ENCODE assay signal across 8 cellular contexts in genomic region chr5:111512026-111512405, GRCh38. TPM values are rescaled to one million over a fixed set of nuclear protein-coding genes. Genes with fewer than 3 reads are reported as not detected.
DNase-seq lines count a peak whose midpoint lies in the region; ATAC-seq and TF ChIP-seq lines count a peak whose summit lies in the region.

No MANE protein-coding gene starts in this region.

- no peak overlapping the region for H2BK120ac ChIP-seq in H9 (ENCODE audit: low read depth, low read length, poor library complexity, severe bottlenecking)

- H3K79me1 ChIP-seq in H9 (ENCODE audit: insufficient read depth, low read depth, low read length, poor library complexity, severe bottlenecking): no peaks in the 10 kb centered on the region

- H3K27me3 ChIP-seq in H9 (ENCODE audit: insufficient read depth, low read length) (no peaks in the 10 kb centered on the region), lung (ENCODE audit: control insufficient read depth, insufficient read depth) (no peaks in the 10 kb centered on the region), upper lobe of left lung (no peaks in the 10 kb centered on the region)

- H3K4me3 Mint-ChIP-seq in H9 (peak overlapping the region; percentile 85 to 96), chondrocyte (ENCODE audit: unreplicated experiment) (peak overlapping the region; percentile 89)

- H3K4me2 ChIP-seq in H9 (ENCODE audit: insufficient read depth, insufficient read length, low read length): peak overlapping the region; percentile 81

- H3K36me3 ChIP-seq in ES-I3 (ENCODE audit: insufficient read depth, low read length) (no peaks in the 10 kb centered on the region), lung (ENCODE audit: control insufficient read depth in 2 of 2, insufficient read depth in 2 of 2, low read length in 2 of 2) (no peaks in the 10 kb centered on the region), upper lobe of left lung (no peaks in the 10 kb centered on the region)

- H3K4me3 ChIP-seq in lung (peak overlapping the region; percentile 72), upper lobe of left lung (peak overlapping the region; percentile 75 to 90 (median 87))

- H4K8ac ChIP-seq in H9 (replicated peaks; ENCODE audit: insufficient read length, low read depth, low read length): no peak overlapping the region

- TF ChIP-seq EP300 in upper lobe of left lung (IDR thresholded peaks at IDR 0.05): no peak

- no peak overlapping the region for H2BK20ac ChIP-seq in H9 (ENCODE audit: low read depth, low read length, poor library complexity, severe bottlenecking)

- no peak for TF ChIP-seq POLR2A in upper lobe of left lung (IDR thresholded peaks at IDR 0.05)

- H3K27ac Mint-ChIP-seq in H9: peak overlapping the region; percentile 93 to 99 (median 96)
- peak overlapping the region; percentile 96 for H3K27ac Mint-ChIP-seq in chondrocyte (ENCODE audit: unreplicated experiment)

- WGBS in H9 (ENCODE audit: extremely low coverage, insufficient read length, low lambda C conversion rate): no CpG with 5 or more reads among the region's 25 CpGs
- 0% methylated on average over 25 of the region's 25 CpGs for WGBS in lung, 2 donors
- 0% methylated on average over 8 to 18 of the region's 25 CpGs for WGBS in upper lobe of left lung, 2 donors

- H3K4me1 ChIP-seq in ES-I3 (ENCODE audit: insufficient read depth, low read length) (no peaks in the 10 kb centered on the region), H9 (ENCODE audit: insufficient read depth, low read length) (peaks cover 2% of the 10 kb centered on the region; the same call in 1 of the 2 replicates), lung (ENCODE audit: control insufficient read depth in 2 of 2, insufficient read depth in 2 of 2, low read length in 2 of 2) (peaks cover 0 to 16% of the 10 kb centered on the region in 2 donors), upper lobe of left lung (peaks cover 6 to 42% (median 23%) of the 10 kb centered on the region in 4 donors)

- H3K9ac ChIP-seq in ES-I3 (ENCODE audit: low read depth, low read length) (peak overlapping the region; percentile 90), H9 (ENCODE audit: extremely low read depth, insufficient read length, low read length) (peak overlapping the region; percentile 75)

- no peak overlapping the region for H2BK12ac ChIP-seq in H9 (ENCODE audit: insufficient read length, low read depth, low read length)

- H3K56ac ChIP-seq in H9 (ENCODE audit: insufficient read length, low read depth, low read length): no peak overlapping the region

- H3K23me2 ChIP-seq in H9 (ENCODE audit: insufficient read length, low read depth, low read length, poor library complexity, severe bottlenecking): no peaks in the 10 kb centered on the region

- TF ChIP-seq CTCF in H9 (conservative IDR thresholded peaks at IDR 0.05) (no peak), chondrocyte (IDR thresholded peaks at IDR 0.05) (no peak), lung (IDR thresholded peaks at IDR 0.05; ENCODE audit: control extremely low read depth, extremely low read depth) (no peak), upper lobe of left lung (IDR thresholded peaks at IDR 0.05) (no peak)

- no peak overlapping the region for H2AK5ac ChIP-seq in H9 (ENCODE audit: insufficient read length, low read length)

- H3K27ac ChIP-seq in H9 (ENCODE audit: insufficient read length, low read depth, low read length): peak overlapping the region; percentile 34
- peak overlapping the region; percentile 84 to 93 for H3K27ac ChIP-seq in lung (ENCODE audit: low read depth in 1 of 2, low read length in 1 of 2)
- H3K27ac ChIP-seq in upper lobe of left lung: peak overlapping the region; percentile 87 to 97 (median 91)

- H3K9me3 Mint-ChIP-seq in H9 (no peaks in the 10 kb centered on the region), chondrocyte (ENCODE audit: low read depth) (no peaks in the 10 kb centered on the region)

- peaks cover 45 to 57% of the 10 kb centered on the region in 2 experiments for H3K4me1 Mint-ChIP-seq in H9
- H3K4me1 Mint-ChIP-seq in chondrocyte (ENCODE audit: low read depth): peaks cover 59% of the 10 kb centered on the region

- H3K36me3 Mint-ChIP-seq in H9 (ENCODE audit: insufficient read depth in 1 of 3, low read depth in 3 of 3) (no peaks in the 10 kb centered on the region; a peak in 1 of 7 replicates), chondrocyte (ENCODE audit: low read depth) (no peaks in the 10 kb centered on the region)

- H3K18ac ChIP-seq in H9 (ENCODE audit: insufficient read length, low read depth, low read length): peak overlapping the region; percentile 66

- no peaks in the 10 kb centered on the region for H3K9me3 ChIP-seq in ES-I3 (ENCODE audit: control insufficient read depth, insufficient read depth, low read length)
- H3K9me3 ChIP-seq in H9 (ENCODE audit: control insufficient read depth, low read depth, low read length): no peaks in the 10 kb centered on the region
- H3K9me3 ChIP-seq in lung (ENCODE audit: control insufficient read depth in 2 of 2, insufficient read depth in 1 of 2, low read length in 1 of 2): no peaks in the 10 kb centered on the region
- no peaks in the 10 kb centered on the region for H3K9me3 ChIP-seq in upper lobe of left lung

- H3K23ac ChIP-seq in H9 (ENCODE audit: insufficient read length, low read depth, low read length): no peak overlapping the region

- no peak overlapping the region for H2BK15ac ChIP-seq in H9 (ENCODE audit: low read depth, low read length)

- H3K27me3 Mint-ChIP-seq in H9 (ENCODE audit: low read depth): no peaks in the 10 kb centered on the region
- no peaks in the 10 kb centered on the region for H3K27me3 Mint-ChIP-seq in chondrocyte (ENCODE audit: low read depth)

- ATAC-seq in lung (ENCODE audit: insufficient read depth, low FRiP score) (peak; percentile 24), upper lobe of left lung (ENCODE audit: low FRiP score in 2 of 2) (peak in 1 of 2 donors; percentile 45), HG03095 (IDR thresholded peaks at IDR 0.05; ENCODE audit: unreplicated experiment) (no peak)

- no peaks in the 10 kb centered on the region for H4K20me1 ChIP-seq in H9 (ENCODE audit: control insufficient read depth, insufficient read depth, insufficient read length)

- H3T11ph ChIP-seq in H9 (ENCODE audit: low read length): no peak overlapping the region

- H3K4ac ChIP-seq in H9 (ENCODE audit: low read depth, low read length): no peak overlapping the region

- no peak overlapping the region for H2BK5ac ChIP-seq in H9 (ENCODE audit: insufficient read length, low read length)

- H3K79me2 ChIP-seq in H9 (ENCODE audit: insufficient read depth, low read length): peaks cover 37% of the 10 kb centered on the region

- H4K5ac ChIP-seq in H9 (ENCODE audit: insufficient read length, low read depth, low read length): no peak overlapping the region

- H4K91ac ChIP-seq in H9 (ENCODE audit: insufficient read length, low read depth, low read length): no peak overlapping the region

- H3K14ac ChIP-seq in H9 (ENCODE audit: insufficient read depth, low read length): peak overlapping the region; percentile 83

- H2AFZ ChIP-seq in H9 (ENCODE audit: low read length): no peak overlapping the region

- no peak for DNase-seq in H9
- peak; percentile 12 for DNase-seq in NCI-H226
- DNase-seq in chondrocyte (ENCODE audit: low spot score): no peak
- no peak for DNase-seq in lung (ENCODE audit: low spot score)
- DNase-seq in upper lobe of left lung: no peak
- DNase-seq in SK-N-DZ (ENCODE audit: low spot score): no peak

RNA-seq across cellular contexts. Expression of gene STARD4, which starts 0.3 kb away (rescaled TPM):
- 27.1 and 28.7 TPM in 2 replicates for total RNA-seq in H9 (2021)
- total RNA-seq in chondrocyte: 47.7 to 70.9 TPM (median 69.6 TPM) in 3 replicates
- 10 to 100 TPM; 44.9 to 90.6 TPM for total RNA-seq in lung
- 10 to 100 TPM; 20.0 to 26.2 TPM for polyA plus RNA-seq in lung
- total RNA-seq in upper lobe of left lung: 10 to 100 TPM; 23.0 to 71.5 (median 41.8) TPM
- 170 and 203 TPM in 2 replicates for polyA plus RNA-seq in SK-N-DZ (2014; cell fraction: cytosol; rRNA removed)
- 125 and 126 TPM in 2 replicates for polyA plus RNA-seq in SK-N-DZ (2014; cell fraction: nucleus; rRNA removed)

Comparison
In these comparisons a context has a peak if more than half of its experiments do, and no peak if none do; other contexts are left out.
1. H3K27ac ChIP-seq: peak in every context shown above with its lines; median percentile 91 in upper lobe of left lung; 88 in lung; 34 in H9.